1 cellular context compared by ENCODE assay signal in the genomic region with DNA sequence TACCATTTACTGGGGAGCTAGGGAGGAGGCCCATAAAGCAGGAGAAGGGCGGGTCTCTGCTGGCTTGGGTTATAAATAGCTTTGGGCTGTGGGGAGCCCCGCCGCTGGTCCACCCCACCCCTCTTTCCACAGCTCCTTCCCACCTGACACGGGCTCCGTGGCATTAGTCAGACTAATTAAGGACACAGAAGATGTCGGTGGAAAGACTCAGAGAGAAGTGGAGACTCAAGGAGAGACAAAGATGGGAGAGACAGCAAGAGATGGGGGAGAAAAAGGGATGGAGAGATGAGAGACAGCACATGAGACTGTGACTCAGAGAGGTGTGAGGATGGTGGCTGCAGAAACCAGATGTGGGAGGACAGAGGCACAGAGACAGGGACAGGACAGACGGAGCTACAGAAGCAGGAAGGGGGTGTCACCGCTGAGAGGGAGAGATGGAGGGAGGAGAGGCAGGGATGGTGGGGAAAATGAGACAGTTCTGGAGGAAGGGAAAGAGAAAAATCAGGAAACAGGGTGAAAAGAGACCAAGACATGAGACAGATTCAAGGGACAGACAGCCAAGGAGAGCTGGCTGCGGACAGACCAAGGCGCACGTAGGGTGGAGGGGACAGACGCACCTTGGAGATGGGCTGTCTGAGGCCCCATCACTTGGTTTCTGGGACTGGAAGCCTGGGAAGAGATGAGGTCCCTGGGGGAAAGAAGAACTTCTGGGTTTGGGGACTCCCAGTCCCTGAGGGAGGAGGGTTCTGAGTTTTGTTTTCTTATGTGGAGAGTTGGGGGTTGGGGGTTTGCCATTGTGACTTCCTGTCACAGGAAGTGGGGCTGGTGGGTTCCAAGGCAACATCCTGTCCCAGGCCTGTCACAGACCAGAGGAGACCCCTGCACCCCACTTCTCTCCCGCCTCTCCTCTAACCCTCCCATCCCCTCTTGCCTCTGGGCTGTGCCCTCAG.
TF ChIP-seq lines count a peak whose summit lies in the region.

No MANE protein-coding gene starts in this region.

TF ChIP-seq in GM12878, 131 proteins besides CTCF, POLR2A, EP300 and RAD21 (continued from another document):
- peak; percentile 100 for TF ChIP-seq HDGF (IDR thresholded peaks at IDR 0.05)
